ENCODE assay signal across 10 cellular contexts in the genomic region with DNA sequence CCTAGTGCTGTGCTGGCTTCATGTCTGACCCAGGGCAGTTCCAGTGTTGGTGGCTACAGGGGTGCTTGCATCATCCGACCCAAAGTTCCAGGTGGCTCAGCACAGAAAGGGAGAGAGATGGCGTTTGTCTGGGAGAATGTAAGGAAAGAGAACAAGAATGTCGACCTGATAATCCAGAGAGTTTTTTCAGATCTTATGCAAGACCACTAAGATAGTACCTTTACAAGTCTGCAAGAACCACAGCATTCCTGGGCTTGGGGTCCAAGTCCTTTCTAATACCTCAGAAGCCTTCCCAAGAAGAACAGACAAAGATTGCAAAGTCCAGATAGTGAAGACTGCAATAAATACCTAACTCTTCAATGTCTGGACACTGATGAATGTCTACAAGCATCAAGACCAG.
"Had no signal": no experiment of that assay in that cellular context is flagged by ENCODE, and none has a peak within 500 bp of the region (broad histone marks: within the 10 kb centered on the region; RNA-seq: fewer than 3 reads in every experiment).

No MANE protein-coding gene starts in this region.

- H3K4me1 ChIP-seq: HAP-1 had no signal

- H3K4me3 Mint-ChIP-seq: GM23338, H9, HFFc6 had no signal

- DNase-seq: GM23248, GOT3, H7, H9, HCEC 1CT, HFFc6 had no signal

- H3K27ac ChIP-seq: GM23248 had no signal

- H3K4me2 ChIP-seq: GM23338 had no signal

- H2AFZ ChIP-seq: GM23248, GM23338 had no signal

- H3K36me3 ChIP-seq: HAP-1 had no signal

- H3K27ac Mint-ChIP-seq: GM23338, H9, HFFc6 had no signal

- H3K9me3 Mint-ChIP-seq: GM23338, H9 had no signal

- H3K9ac ChIP-seq: GM23248 had no signal

- H3K4me3 ChIP-seq: GM23248, GM23338, HAP-1 had no signal

- H3K4me1 Mint-ChIP-seq: GM23338, H9 had no signal

- ATAC-seq: GM23338, HCT116 had no signal

- H3K9me3 ChIP-seq: HAP-1 had no signal

- FAIRE-seq: H54 had no signal
